Comparison of ENCODE assay signal across 1 cellular context in genomic region chr7:2709553-2710165, GRCh38.
TF ChIP-seq lines count a peak whose summit lies in the region.

No MANE protein-coding gene starts in this region.

TF ChIP-seq in WTC11, 78 proteins besides CTCF, POLR2A, EP300 and RAD21 (continued from another document):
- TF ChIP-seq ZNF512 (CRISPR knock-in tag; IDR thresholded peaks at IDR 0.05; ENCODE audit: borderline replicate concordance), result no peak
- no peak for TF ChIP-seq CREB1 (CRISPR knock-in tag; IDR thresholded peaks at IDR 0.05)
- TF ChIP-seq HMGA2 (CRISPR knock-in tag; IDR thresholded peaks at IDR 0.05), result no peak
- TF ChIP-seq SOX15 (CRISPR knock-in tag; IDR thresholded peaks at IDR 0.05), result no peak
- TF ChIP-seq ZNF219 (CRISPR knock-in tag; IDR thresholded peaks at IDR 0.05; ENCODE audit: borderline replicate concordance), result no peak
- TF ChIP-seq ZNF317 (CRISPR knock-in tag; IDR thresholded peaks at IDR 0.05; ENCODE audit: borderline replicate concordance, low read depth), result no peak
- TF ChIP-seq JUN (CRISPR knock-in tag; IDR thresholded peaks at IDR 0.05), result no peak
- TF ChIP-seq EMX1 (CRISPR knock-in tag; IDR thresholded peaks at IDR 0.05), result no peak
- TF ChIP-seq FOXJ3 (CRISPR knock-in tag; IDR thresholded peaks at IDR 0.05; ENCODE audit: borderline replicate concordance), result no peak
- no peak for TF ChIP-seq GTF2I (CRISPR knock-in tag; conservative IDR thresholded peaks at IDR 0.05)
- no peak for TF ChIP-seq ZNF281 (CRISPR knock-in tag; IDR thresholded peaks at IDR 0.05)
- TF ChIP-seq USF2 (CRISPR knock-in tag; IDR thresholded peaks at IDR 0.05), result peak; percentile 62
- no peak for TF ChIP-seq GRHL2 (CRISPR knock-in tag; IDR thresholded peaks at IDR 0.05; ENCODE audit: insufficient replicate concordance, severe bottlenecking)
- no peak for TF ChIP-seq ZNF138 (CRISPR knock-in tag; conservative IDR thresholded peaks at IDR 0.05)
- TF ChIP-seq ZNF396 (CRISPR knock-in tag; IDR thresholded peaks at IDR 0.05; ENCODE audit: borderline replicate concordance), result no peak
- peak; percentile 83 for TF ChIP-seq ARID4B (CRISPR knock-in tag; IDR thresholded peaks at IDR 0.05; ENCODE audit: borderline replicate concordance)
- no peak for TF ChIP-seq MYBL2 (CRISPR knock-in tag; IDR thresholded peaks at IDR 0.05)
- TF ChIP-seq NFATC4 (CRISPR knock-in tag; IDR thresholded peaks at IDR 0.05), result no peak
- no peak; the same call in 1 of the 2 replicates for TF ChIP-seq ETV6 (CRISPR knock-in tag; IDR thresholded peaks at IDR 0.05)
- TF ChIP-seq TEAD4 (CRISPR knock-in tag; IDR thresholded peaks at IDR 0.05), result no peak
- no peak for TF ChIP-seq TP53 (CRISPR knock-in tag; IDR thresholded peaks at IDR 0.05)
- no peak for TF ChIP-seq NR1H2 (CRISPR knock-in tag; IDR thresholded peaks at IDR 0.05)
- TF ChIP-seq SP1 (CRISPR knock-in tag; conservative IDR thresholded peaks at IDR 0.05), result no peak
- peak; percentile 55; the same call in 1 of the 2 replicates for TF ChIP-seq GABPB1 (CRISPR knock-in tag; IDR thresholded peaks at IDR 0.05)
- no peak for TF ChIP-seq E2F1 (CRISPR knock-in tag; IDR thresholded peaks at IDR 0.05)
